Comparison of ENCODE assay signal across 1 cellular context in genomic region chr7:152464312-152465117, GRCh38.
TF ChIP-seq lines count a peak whose summit lies in the region.

No MANE protein-coding gene starts in this region.

TF ChIP-seq in K562, 482 proteins besides CTCF, POLR2A, EP300 and RAD21 (continued from another document and continues in another):
- TF ChIP-seq, protein P1, sequence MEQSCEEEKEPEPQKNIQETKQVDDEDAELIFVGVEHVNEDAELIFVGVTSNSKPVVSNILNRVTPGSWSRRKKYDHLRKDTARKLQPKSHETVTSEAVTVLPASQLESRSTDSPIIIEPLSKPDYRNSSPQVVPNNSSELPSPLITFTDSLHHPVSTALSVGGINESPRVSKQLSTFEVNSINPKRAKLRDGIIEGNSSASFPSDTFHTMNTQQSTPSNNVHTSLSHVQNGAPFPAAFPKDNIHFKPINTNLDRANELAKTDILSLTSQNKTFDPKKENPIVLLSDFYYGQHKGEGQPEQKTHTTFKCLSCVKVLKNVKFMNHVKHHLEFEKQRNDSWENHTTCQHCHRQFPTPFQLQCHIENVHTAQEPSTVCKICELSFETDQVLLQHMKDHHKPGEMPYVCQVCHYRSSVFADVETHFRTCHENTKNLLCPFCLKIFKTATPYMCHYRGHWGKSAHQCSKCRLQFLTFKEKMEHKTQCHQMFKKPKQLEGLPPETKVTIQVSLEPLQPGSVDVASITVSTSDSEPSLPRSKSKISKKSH (CRISPR knock-in tag; IDR thresholded peaks at IDR 0.05): peak; percentile 49; the same call in 1 of the 2 replicates
- TF ChIP-seq GTF2F1 (IDR thresholded peaks at IDR 0.05; ENCODE audit: low read depth, low read length) (no peak; the same call in 1 of the 2 replicates), RCOR1 (IDR thresholded peaks at IDR 0.05; ENCODE audit: borderline replicate concordance in 1 of 2, low read depth in 2 of 2, low read length in 2 of 2) (peak in 1 of 2 experiments; percentile 2; a peak in 1 of 4 replicates), ZNF277 (CRISPR knock-in tag; IDR thresholded peaks at IDR 0.05; ENCODE audit: borderline replicate concordance) (no peak), RBM14 (IDR thresholded peaks at IDR 0.05; ENCODE audit: borderline replicate concordance, insufficient read depth, low read depth, low read length) (0 out of 2 replicates have a peak, but pooled peaks have one; percentile 81), ZNF239 (CRISPR knock-in tag; IDR thresholded peaks at IDR 0.05) (peak; percentile 21; the same call in 1 of the 2 replicates), KAT2B (IDR thresholded peaks at IDR 0.05; ENCODE audit: low read depth, low read length) (no peak), ZNF280A (IDR thresholded peaks at IDR 0.05; ENCODE audit: low read depth, partially characterized antibody) (no peak), PHB (CRISPR knock-in tag; IDR thresholded peaks at IDR 0.05) (peak; percentile 79; the same call in 1 of the 2 replicates), ZNF717 (CRISPR knock-in tag; IDR thresholded peaks at IDR 0.05) (peak; percentile 53; the same call in 1 of the 2 replicates), SRSF7 (optimal IDR thresholded peaks at IDR 0.05; ENCODE audit: low read depth, low read length) (peak; percentile 86), SAFB (IDR thresholded peaks at IDR 0.05; ENCODE audit: borderline replicate concordance, low read depth, low read length) (peak; percentile 99), BDP1 (IDR thresholded peaks at IDR 0.05; ENCODE audit: insufficient read depth, insufficient read length) (no peak), OTX1 (CRISPR knock-in tag; IDR thresholded peaks at IDR 0.05) (0 out of 2 replicates have a peak, but pooled peaks have one; percentile 56), ZBTB1 (CRISPR knock-in tag; IDR thresholded peaks at IDR 0.05; ENCODE audit: borderline replicate concordance, low read depth) (peak; percentile 56; the same call in 1 of the 2 replicates), ILF3 (IDR thresholded peaks at IDR 0.05; ENCODE audit: borderline replicate concordance) (peak; percentile 93; the same call in 1 of the 2 replicates), CHD2 (IDR thresholded peaks at IDR 0.05; ENCODE audit: low read depth, low read length) (peak; percentile 90), CREB3L1 (IDR thresholded peaks at IDR 0.05; ENCODE audit: borderline replicate concordance, low read depth) (peak; percentile 86; the same call in 1 of the 2 replicates), PPARD (CRISPR knock-in tag; IDR thresholded peaks at IDR 0.05) (no peak), ZBED1 (IDR thresholded peaks at IDR 0.05) (no peak; the same call in 1 of the 2 replicates), NFIX (CRISPR knock-in tag; IDR thresholded peaks at IDR 0.05; ENCODE audit: low read depth) (no peak), E4F1 (CRISPR knock-in tag; IDR thresholded peaks at IDR 0.05; ENCODE audit: borderline replicate concordance) (peak; percentile 79; the same call in 1 of the 2 replicates), ZKSCAN1 (IDR thresholded peaks at IDR 0.05; ENCODE audit: low read depth, low read length) (peak; percentile 38; the same call in 1 of the 2 replicates), CCNT2 (IDR thresholded peaks at IDR 0.05; ENCODE audit: borderline replicate concordance, extremely low read depth, insufficient read length, low read depth, low read length) (peak; percentile 44), DACH1 (IDR thresholded peaks at IDR 0.05; ENCODE audit: partially characterized antibody) (no peak), KLF1 (tag; IDR thresholded peaks at IDR 0.05) (peak; percentile 94), MTA1 (IDR thresholded peaks at IDR 0.05; ENCODE audit: borderline replicate concordance) (peak; percentile 2; the same call in 1 of the 2 replicates), PCBP1 (IDR thresholded peaks at IDR 0.05; ENCODE audit: low read depth, low read length, poor library complexity, severe bottlenecking) (peak; percentile 100), HSF4 (CRISPR knock-in tag; IDR thresholded peaks at IDR 0.05; ENCODE audit: borderline replicate concordance) (no peak; the same call in 1 of the 2 replicates), FOXP4 (CRISPR knock-in tag; IDR thresholded peaks at IDR 0.05; ENCODE audit: borderline replicate concordance) (0 out of 2 replicates have a peak, but pooled peaks have one; percentile 7), NR3C1 (CRISPR knock-in tag; IDR thresholded peaks at IDR 0.05) (peak; percentile 89; the same call in 1 of the 2 replicates), TAF7 (tag; IDR thresholded peaks at IDR 0.05) (peak; percentile 61; the same call in 1 of the 2 replicates), SUPT5H (IDR thresholded peaks at IDR 0.05) (peak; percentile 80), NFXL1 (CRISPR knock-in tag; IDR thresholded peaks at IDR 0.05) (0 out of 2 replicates have a peak, but pooled peaks have one; percentile 24), ZNF197 (CRISPR knock-in tag; IDR thresholded peaks at IDR 0.05; ENCODE audit: low read depth) (peak; percentile 86)
- TF ChIP-seq, protein P2, sequence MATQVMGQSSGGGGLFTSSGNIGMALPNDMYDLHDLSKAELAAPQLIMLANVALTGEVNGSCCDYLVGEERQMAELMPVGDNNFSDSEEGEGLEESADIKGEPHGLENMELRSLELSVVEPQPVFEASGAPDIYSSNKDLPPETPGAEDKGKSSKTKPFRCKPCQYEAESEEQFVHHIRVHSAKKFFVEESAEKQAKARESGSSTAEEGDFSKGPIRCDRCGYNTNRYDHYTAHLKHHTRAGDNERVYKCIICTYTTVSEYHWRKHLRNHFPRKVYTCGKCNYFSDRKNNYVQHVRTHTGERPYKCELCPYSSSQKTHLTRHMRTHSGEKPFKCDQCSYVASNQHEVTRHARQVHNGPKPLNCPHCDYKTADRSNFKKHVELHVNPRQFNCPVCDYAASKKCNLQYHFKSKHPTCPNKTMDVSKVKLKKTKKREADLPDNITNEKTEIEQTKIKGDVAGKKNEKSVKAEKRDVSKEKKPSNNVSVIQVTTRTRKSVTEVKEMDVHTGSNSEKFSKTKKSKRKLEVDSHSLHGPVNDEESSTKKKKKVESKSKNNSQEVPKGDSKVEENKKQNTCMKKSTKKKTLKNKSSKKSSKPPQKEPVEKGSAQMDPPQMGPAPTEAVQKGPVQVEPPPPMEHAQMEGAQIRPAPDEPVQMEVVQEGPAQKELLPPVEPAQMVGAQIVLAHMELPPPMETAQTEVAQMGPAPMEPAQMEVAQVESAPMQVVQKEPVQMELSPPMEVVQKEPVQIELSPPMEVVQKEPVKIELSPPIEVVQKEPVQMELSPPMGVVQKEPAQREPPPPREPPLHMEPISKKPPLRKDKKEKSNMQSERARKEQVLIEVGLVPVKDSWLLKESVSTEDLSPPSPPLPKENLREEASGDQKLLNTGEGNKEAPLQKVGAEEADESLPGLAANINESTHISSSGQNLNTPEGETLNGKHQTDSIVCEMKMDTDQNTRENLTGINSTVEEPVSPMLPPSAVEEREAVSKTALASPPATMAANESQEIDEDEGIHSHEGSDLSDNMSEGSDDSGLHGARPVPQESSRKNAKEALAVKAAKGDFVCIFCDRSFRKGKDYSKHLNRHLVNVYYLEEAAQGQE (CRISPR knock-in tag; IDR thresholded peaks at IDR 0.05; ENCODE audit: low read depth): peak; percentile 56; the same call in 1 of the 2 replicates
- TF ChIP-seq, protein P3, sequence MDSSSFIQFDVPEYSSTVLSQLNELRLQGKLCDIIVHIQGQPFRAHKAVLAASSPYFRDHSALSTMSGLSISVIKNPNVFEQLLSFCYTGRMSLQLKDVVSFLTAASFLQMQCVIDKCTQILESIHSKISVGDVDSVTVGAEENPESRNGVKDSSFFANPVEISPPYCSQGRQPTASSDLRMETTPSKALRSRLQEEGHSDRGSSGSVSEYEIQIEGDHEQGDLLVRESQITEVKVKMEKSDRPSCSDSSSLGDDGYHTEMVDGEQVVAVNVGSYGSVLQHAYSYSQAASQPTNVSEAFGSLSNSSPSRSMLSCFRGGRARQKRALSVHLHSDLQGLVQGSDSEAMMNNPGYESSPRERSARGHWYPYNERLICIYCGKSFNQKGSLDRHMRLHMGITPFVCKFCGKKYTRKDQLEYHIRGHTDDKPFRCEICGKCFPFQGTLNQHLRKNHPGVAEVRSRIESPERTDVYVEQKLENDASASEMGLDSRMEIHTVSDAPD (CRISPR knock-in tag; IDR thresholded peaks at IDR 0.05): peak; percentile 57; the same call in 1 of the 2 replicates
- TF ChIP-seq, protein P4, sequence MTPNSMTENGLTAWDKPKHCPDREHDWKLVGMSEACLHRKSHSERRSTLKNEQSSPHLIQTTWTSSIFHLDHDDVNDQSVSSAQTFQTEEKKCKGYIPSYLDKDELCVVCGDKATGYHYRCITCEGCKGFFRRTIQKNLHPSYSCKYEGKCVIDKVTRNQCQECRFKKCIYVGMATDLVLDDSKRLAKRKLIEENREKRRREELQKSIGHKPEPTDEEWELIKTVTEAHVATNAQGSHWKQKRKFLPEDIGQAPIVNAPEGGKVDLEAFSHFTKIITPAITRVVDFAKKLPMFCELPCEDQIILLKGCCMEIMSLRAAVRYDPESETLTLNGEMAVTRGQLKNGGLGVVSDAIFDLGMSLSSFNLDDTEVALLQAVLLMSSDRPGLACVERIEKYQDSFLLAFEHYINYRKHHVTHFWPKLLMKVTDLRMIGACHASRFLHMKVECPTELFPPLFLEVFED (CRISPR knock-in tag; conservative IDR thresholded peaks at IDR 0.05): 0 out of 2 replicates have a peak, but pooled peaks have one; percentile 80
- TF ChIP-seq, protein P5, sequence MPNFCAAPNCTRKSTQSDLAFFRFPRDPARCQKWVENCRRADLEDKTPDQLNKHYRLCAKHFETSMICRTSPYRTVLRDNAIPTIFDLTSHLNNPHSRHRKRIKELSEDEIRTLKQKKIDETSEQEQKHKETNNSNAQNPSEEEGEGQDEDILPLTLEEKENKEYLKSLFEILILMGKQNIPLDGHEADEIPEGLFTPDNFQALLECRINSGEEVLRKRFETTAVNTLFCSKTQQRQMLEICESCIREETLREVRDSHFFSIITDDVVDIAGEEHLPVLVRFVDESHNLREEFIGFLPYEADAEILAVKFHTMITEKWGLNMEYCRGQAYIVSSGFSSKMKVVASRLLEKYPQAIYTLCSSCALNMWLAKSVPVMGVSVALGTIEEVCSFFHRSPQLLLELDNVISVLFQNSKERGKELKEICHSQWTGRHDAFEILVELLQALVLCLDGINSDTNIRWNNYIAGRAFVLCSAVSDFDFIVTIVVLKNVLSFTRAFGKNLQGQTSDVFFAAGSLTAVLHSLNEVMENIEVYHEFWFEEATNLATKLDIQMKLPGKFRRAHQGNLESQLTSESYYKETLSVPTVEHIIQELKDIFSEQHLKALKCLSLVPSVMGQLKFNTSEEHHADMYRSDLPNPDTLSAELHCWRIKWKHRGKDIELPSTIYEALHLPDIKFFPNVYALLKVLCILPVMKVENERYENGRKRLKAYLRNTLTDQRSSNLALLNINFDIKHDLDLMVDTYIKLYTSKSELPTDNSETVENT (CRISPR knock-in tag; IDR thresholded peaks at IDR 0.05): peak; percentile 97
